8 cellular contexts compared by ENCODE assay signal in genomic region chr10:13299437-13300287, GRCh38. TPM values are rescaled to one million over a fixed set of nuclear protein-coding genes. Genes with fewer than 3 reads are reported as not detected.
DNase-seq lines count a peak whose midpoint lies in the region; ATAC-seq and TF ChIP-seq lines count a peak whose summit lies in the region.

Gene PHYH, minus strand, starts transcription at chr10:13300064. Its CDS starts 22 bp downstream, at chr10:13300042.

- H3K9me3 Mint-ChIP-seq in activated naive CD4-positive, alpha-beta T cell treated with anti-CD3 and anti-CD28 coated beads, Interleukin-2, amount 10 ng/mL, durations not matched to agents 7 days and 5 days, result no peaks in the 10 kb centered on the region

- DNase-seq in Daoy (ENCODE audit: low read depth), result peak; percentile 85
- DNase-seq in Jurkat, Clone E6-1 (ENCODE audit: low read depth, low spot score), result peak; percentile 29
- peak; percentile 74 for DNase-seq in SK-N-DZ (ENCODE audit: low spot score)
- peak; percentile 87 for DNase-seq in activated naive CD4-positive, alpha-beta T cell treated with anti-CD3 and anti-CD28 coated beads, Interleukin-2, amount 10 ng/mL, durations not matched to agents 7 days and 5 days
- DNase-seq in non-pigmented ciliary epithelial cell (ENCODE audit: low read depth), result peak; percentile 11

- peak within 1 kb of the TSS; percentile 88 for H3K27ac Mint-ChIP-seq in activated naive CD4-positive, alpha-beta T cell treated with anti-CD3 and anti-CD28 coated beads, Interleukin-2, amount 10 ng/mL, durations not matched to agents 7 days and 5 days

- TF ChIP-seq POLR2A in gastroesophageal sphincter (IDR thresholded peaks at IDR 0.05), result peak; percentile 65 to 73

- H3K27me3 ChIP-seq in gastroesophageal sphincter, result no peaks in the 10 kb centered on the region

- no peaks in the 10 kb centered on the region for H3K27me3 Mint-ChIP-seq in activated naive CD4-positive, alpha-beta T cell treated with anti-CD3 and anti-CD28 coated beads, Interleukin-2, amount 10 ng/mL, durations not matched to agents 7 days and 5 days

- no peak for TF ChIP-seq EP300 in gastroesophageal sphincter (IDR thresholded peaks at IDR 0.05)

- peaks cover 0 to 12% of the 10 kb centered on the region in 2 donors for H3K36me3 ChIP-seq in gastroesophageal sphincter

- H3K4me1 Mint-ChIP-seq in activated naive CD4-positive, alpha-beta T cell treated with anti-CD3 and anti-CD28 coated beads, Interleukin-2, amount 10 ng/mL, durations not matched to agents 7 days and 5 days, result peaks cover 29% of the 10 kb centered on the region

- TF ChIP-seq CTCF in gastroesophageal sphincter (IDR thresholded peaks at IDR 0.05) (peak in 2 of 4 experiments; percentile 13 to 23), subcutaneous adipose tissue (IDR thresholded peaks at IDR 0.05; ENCODE audit: low read depth) (no peak)

- ATAC-seq in GM21529 (IDR thresholded peaks at IDR 0.05; ENCODE audit: unreplicated experiment) (peak; percentile 72), gastroesophageal sphincter (peak; percentile 92)

- WGBS in gastroesophageal sphincter (ENCODE audit: low coverage in 1 of 2), 2 donors, result 0% methylated on average over 19 to 21 of the region's 88 CpGs

- H3K27ac ChIP-seq in gastroesophageal sphincter, result peak within 1 kb of the TSS; percentile 98 to 100 (median 98)

- CTCF ChIA-PET in activated naive CD4-positive, alpha-beta T cell treated with anti-CD3 and anti-CD28 coated beads, Interleukin-2, amount 10 ng/mL, durations not matched to agents 7 days and 5 days (lab: Charles Lee), result no interaction called here

- peaks cover 2% of the 10 kb centered on the region for H3K36me3 Mint-ChIP-seq in activated naive CD4-positive, alpha-beta T cell treated with anti-CD3 and anti-CD28 coated beads, Interleukin-2, amount 10 ng/mL, durations not matched to agents 7 days and 5 days

- H3K4me3 Mint-ChIP-seq in activated naive CD4-positive, alpha-beta T cell treated with anti-CD3 and anti-CD28 coated beads, Interleukin-2, amount 10 ng/mL, durations not matched to agents 7 days and 5 days, result peak within 1 kb of the TSS; percentile 77

- H3K9me3 ChIP-seq in gastroesophageal sphincter, result no peaks in the 10 kb centered on the region

- H3K4me1 ChIP-seq in gastroesophageal sphincter, result peaks cover 0 to 39% (median 0%) of the 10 kb centered on the region in 3 donors

- H3K4me3 ChIP-seq in Jurkat, Clone E6-1 (ENCODE audit: low read length), result peak within 1 kb of the TSS; percentile 62
- peak within 1 kb of the TSS; percentile 87 to 91 for H3K4me3 ChIP-seq in gastroesophageal sphincter

RNA-seq across cellular contexts. Expression of gene PHYH, which starts in this region (rescaled TPM):
- total RNA-seq in Daoy (2014; rRNA removed; shearing (Covaris generic)), result 1.7 and 2.0 TPM in 2 replicates
- polyA plus RNA-seq in Jurkat, Clone E6-1 (2012; ENCODE audit: insufficient read depth, insufficient read length), result 15.1 TPM
- 15.6 and 22.4 TPM in 2 replicates for polyA plus RNA-seq in SK-N-DZ (2014; cell fraction: cytosol; rRNA removed)
- polyA plus RNA-seq in SK-N-DZ (2014; cell fraction: nucleus; rRNA removed), result 11.8 and 13.8 TPM in 2 replicates
- total RNA-seq in gastroesophageal sphincter (10 to 100 TPM; 31.9 to 53.4 (median 36.4) TPM), subcutaneous adipose tissue (10 to 100 TPM; 47.4 to 93.8 (median 57.4) TPM)

Comparison
In these comparisons a context has a peak if more than half of its experiments do, and no peak if none do; other contexts are left out.
1. Peak in every context shown above with its lines: DNase-seq, ATAC-seq, H3K4me3 ChIP-seq and H3K27ac ChIP-seq.
2. RNA of gene PHYH (total RNA-seq): 47.4 to 93.8 TPM in subcutaneous adipose tissue and 31.9 to 53.4 TPM in gastroesophageal sphincter; 1.7 to 2.0 TPM in Daoy; every median in the first group is over 10 times any median in the second.
3. DNase-seq: peak in every context shown above with its lines; median percentile 87 in activated naive CD4-positive, alpha-beta T cell treated with anti-CD3 and anti-CD28 coated beads, Interleukin-2, amount 10 ng/mL, durations not matched to agents 7 days and 5 days; 85 in Daoy; 74 in SK-N-DZ; 29 in Jurkat, Clone E6-1; 11 in non-pigmented ciliary epithelial cell.